Comparison of ENCODE assay signal across 13 cellular contexts in genomic region chr10:92181575-92181974, GRCh38.
DNase-seq lines count a peak whose midpoint lies in the region; ATAC-seq, FAIRE-seq and TF ChIP-seq lines count a peak whose summit lies in the region.
"Had no signal": no experiment of that assay in that cellular context is flagged by ENCODE, and none has a peak within 500 bp of the region (broad histone marks: within the 10 kb centered on the region; RNA-seq: fewer than 3 reads in every experiment).

No MANE protein-coding gene starts in this region.

- H3K36me3 ChIP-seq in astrocyte (ENCODE audit: insufficient read depth, low read length): no peaks in the 10 kb centered on the region
- no peaks in the 10 kb centered on the region for H3K36me3 ChIP-seq in ascending aorta

- no peaks in the 10 kb centered on the region for H3K4me1 Mint-ChIP-seq in astrocyte (ENCODE audit: low read depth, unreplicated experiment)
- H3K4me1 Mint-ChIP-seq in activated CD4-positive, alpha-beta memory T cell treated with anti-CD3 and anti-CD28 coated beads for 36 hours (ENCODE audit: low read depth): no peaks in the 10 kb centered on the region

- CTCF ChIA-PET in activated CD4-positive, alpha-beta memory T cell treated with anti-CD3 and anti-CD28 coated beads for 36 hours (lab: Charles Lee): no interaction called here

- no peak overlapping the region for H3K9ac ChIP-seq in astrocyte (ENCODE audit: low read length)

- H4K20me1 ChIP-seq in astrocyte (ENCODE audit: insufficient read depth, low read length): no peaks in the 10 kb centered on the region

- FAIRE-seq in astrocyte (lab: Jason Lieb, UNC): no peak

- intact Hi-C loops in ascending aorta (cut with DNase I): no loop called here
- intact Hi-C loops in activated CD4-positive, alpha-beta memory T cell treated with anti-CD3 and anti-CD28 coated beads for 36 hours (cut with micrococcal nuclease): no loop called here

- H3K27ac ChIP-seq in C4-2B: no peak overlapping the region
- no peak overlapping the region for H3K27ac ChIP-seq in astrocyte (ENCODE audit: low read depth, low read length)
- H3K27ac ChIP-seq in ascending aorta: no peak overlapping the region
- H3K27ac ChIP-seq: skin epidermis had no signal

- no peaks in the 10 kb centered on the region for H3K9me3 Mint-ChIP-seq in astrocyte (ENCODE audit: unreplicated experiment)
- no peaks in the 10 kb centered on the region for H3K9me3 Mint-ChIP-seq in activated CD4-positive, alpha-beta memory T cell treated with anti-CD3 and anti-CD28 coated beads for 36 hours

- POLR2A ChIA-PET in activated CD4-positive, alpha-beta memory T cell treated with anti-CD3 and anti-CD28 coated beads for 36 hours (lab: Charles Lee): no interaction called here

- no peaks in the 10 kb centered on the region for H3K79me2 ChIP-seq in astrocyte (ENCODE audit: insufficient read depth, low read length)

- TF ChIP-seq CTCF in C4-2B (conservative IDR thresholded peaks at IDR 0.05) (peak; percentile 39), HFF-Myc (IDR thresholded peaks at IDR 0.05; ENCODE audit: low read depth, low read length, missing control alignments) (peak; percentile 31), astrocyte (IDR thresholded peaks at IDR 0.05; ENCODE audit: insufficient read depth, low read depth, low read length) (peak; percentile 29), ascending aorta (IDR thresholded peaks at IDR 0.05) (no peak)

- H3K4me1 ChIP-seq in astrocyte (ENCODE audit: insufficient read depth, low read length): no peaks in the 10 kb centered on the region
- H3K4me1 ChIP-seq in ascending aorta: no peaks in the 10 kb centered on the region

- peak; percentile 31 for DNase-seq in HFF-Myc (ENCODE audit: extremely low read depth, low read depth)
- no peak for DNase-seq in astrocyte (ENCODE audit: low read depth)
- peak; percentile 12 for DNase-seq in iris pigment epithelial cell (ENCODE audit: low read depth)
- no peak for DNase-seq in ascending aorta (ENCODE audit: low spot score in 2 of 2)
- no peak for DNase-seq in activated CD4-positive, alpha-beta memory T cell treated with anti-CD3 and anti-CD28 coated beads for 36 hours
- no peak for DNase-seq in stimulated activated CD4-positive, alpha-beta T cell treated with anti-CD3 and anti-CD28 coated beads, Interleukin-4, amount 100 ng/mL, for 4 hours
- DNase-seq: activated gamma-delta T cell; NCI-H446; stimulated activated naive CD4-positive, alpha-beta T cell had no signal

- ATAC-seq in HG03439 (IDR thresholded peaks at IDR 0.05; ENCODE audit: unreplicated experiment): no peak

- no peak overlapping the region for H3K4me3 ChIP-seq in HFF-Myc (replicated peaks; ENCODE audit: low read depth, low read length)
- H3K4me3 ChIP-seq in astrocyte (ENCODE audit: insufficient read depth, low read depth, low read length): no peak overlapping the region
- H3K4me3 ChIP-seq in ascending aorta: no peak overlapping the region
- H3K4me3 ChIP-seq: lung, skin epidermis had no signal

- no peaks in the 10 kb centered on the region for H3K9me3 ChIP-seq in astrocyte (ENCODE audit: insufficient read depth, low read depth, low read length)
- H3K9me3 ChIP-seq in ascending aorta: no peaks in the 10 kb centered on the region

- H3K27ac Mint-ChIP-seq in astrocyte (ENCODE audit: unreplicated experiment): no peak overlapping the region
- no peak overlapping the region for H3K27ac Mint-ChIP-seq in activated CD4-positive, alpha-beta memory T cell treated with anti-CD3 and anti-CD28 coated beads for 36 hours

- H2AFZ ChIP-seq in astrocyte (ENCODE audit: low read depth, low read length): no peak overlapping the region

- no peak overlapping the region for H3K4me2 ChIP-seq in astrocyte (ENCODE audit: low read length)

- H3K4me3 Mint-ChIP-seq in astrocyte (ENCODE audit: unreplicated experiment): no peak overlapping the region
- H3K4me3 Mint-ChIP-seq in activated CD4-positive, alpha-beta memory T cell treated with anti-CD3 and anti-CD28 coated beads for 36 hours: no peak overlapping the region

- H3K36me3 Mint-ChIP-seq in astrocyte (ENCODE audit: low read depth, unreplicated experiment): peaks cover 6% of the 10 kb centered on the region
- peaks cover 10% of the 10 kb centered on the region for H3K36me3 Mint-ChIP-seq in activated CD4-positive, alpha-beta memory T cell treated with anti-CD3 and anti-CD28 coated beads for 36 hours

- H3K27me3 Mint-ChIP-seq in astrocyte (ENCODE audit: low read depth, unreplicated experiment): no peaks in the 10 kb centered on the region
- no peaks in the 10 kb centered on the region for H3K27me3 Mint-ChIP-seq in activated CD4-positive, alpha-beta memory T cell treated with anti-CD3 and anti-CD28 coated beads for 36 hours

- H3K27me3 ChIP-seq in astrocyte (ENCODE audit: insufficient read depth, low read length) (no peaks in the 10 kb centered on the region), ascending aorta (no peaks in the 10 kb centered on the region)

Comparison
In these comparisons a context has a peak if more than half of its experiments do, and no peak if none do; other contexts are left out.
1. CTCF ChIP-seq: peak in C4-2B (single experiment), HFF-Myc (single experiment) and astrocyte (single experiment); none in ascending aorta (0 of 3).
2. DNase-seq: peak in HFF-Myc (single experiment) and iris pigment epithelial cell (single experiment); none in astrocyte (single experiment), ascending aorta (0 of 2), activated CD4-positive, alpha-beta memory T cell treated with anti-CD3 and anti-CD28 coated beads for 36 hours (single experiment) and stimulated activated CD4-positive, alpha-beta T cell treated with anti-CD3 and anti-CD28 coated beads, Interleukin-4, amount 100 ng/mL, for 4 hours (0 of 2).